ENCODE assay signal across 1 cellular context in genomic region chr2:158456309-158457066, GRCh38.
TF ChIP-seq lines count a peak whose summit lies in the region.

TSS of gene CCDC148 (minus strand) at chr2:158456753. CDS start at chr2:158456439, 314 bp downstream.
A gene with protein sequence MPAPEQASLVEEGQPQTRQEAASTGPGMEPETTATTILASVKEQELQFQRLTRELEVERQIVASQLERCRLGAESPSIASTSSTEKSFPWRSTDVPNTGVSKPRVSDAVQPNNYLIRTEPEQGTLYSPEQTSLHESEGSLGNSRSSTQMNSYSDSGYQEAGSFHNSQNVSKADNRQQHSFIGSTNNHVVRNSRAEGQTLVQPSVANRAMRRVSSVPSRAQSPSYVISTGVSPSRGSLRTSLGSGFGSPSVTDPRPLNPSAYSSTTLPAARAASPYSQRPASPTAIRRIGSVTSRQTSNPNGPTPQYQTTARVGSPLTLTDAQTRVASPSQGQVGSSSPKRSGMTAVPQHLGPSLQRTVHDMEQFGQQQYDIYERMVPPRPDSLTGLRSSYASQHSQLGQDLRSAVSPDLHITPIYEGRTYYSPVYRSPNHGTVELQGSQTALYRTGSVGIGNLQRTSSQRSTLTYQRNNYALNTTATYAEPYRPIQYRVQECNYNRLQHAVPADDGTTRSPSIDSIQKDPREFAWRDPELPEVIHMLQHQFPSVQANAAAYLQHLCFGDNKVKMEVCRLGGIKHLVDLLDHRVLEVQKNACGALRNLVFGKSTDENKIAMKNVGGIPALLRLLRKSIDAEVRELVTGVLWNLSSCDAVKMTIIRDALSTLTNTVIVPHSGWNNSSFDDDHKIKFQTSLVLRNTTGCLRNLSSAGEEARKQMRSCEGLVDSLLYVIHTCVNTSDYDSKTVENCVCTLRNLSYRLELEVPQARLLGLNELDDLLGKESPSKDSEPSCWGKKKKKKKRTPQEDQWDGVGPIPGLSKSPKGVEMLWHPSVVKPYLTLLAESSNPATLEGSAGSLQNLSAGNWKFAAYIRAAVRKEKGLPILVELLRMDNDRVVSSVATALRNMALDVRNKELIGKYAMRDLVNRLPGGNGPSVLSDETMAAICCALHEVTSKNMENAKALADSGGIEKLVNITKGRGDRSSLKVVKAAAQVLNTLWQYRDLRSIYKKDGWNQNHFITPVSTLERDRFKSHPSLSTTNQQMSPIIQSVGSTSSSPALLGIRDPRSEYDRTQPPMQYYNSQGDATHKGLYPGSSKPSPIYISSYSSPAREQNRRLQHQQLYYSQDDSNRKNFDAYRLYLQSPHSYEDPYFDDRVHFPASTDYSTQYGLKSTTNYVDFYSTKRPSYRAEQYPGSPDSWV (plus strand): TSS chr2:158456952. CDS start chr2:158533185, 76,233 bp downstream.

TF ChIP-seq in GM12878, 131 proteins besides CTCF, POLR2A, EP300 and RAD21 (continued from another document):
- TF ChIP-seq ATF7 (IDR thresholded peaks at IDR 0.05; ENCODE audit: low read depth) (peak; percentile 22; the same call in 1 of the 2 replicates), IKZF1 (conservative IDR thresholded peaks at IDR 0.05) (peak; percentile 26), SIX5 (IDR thresholded peaks at IDR 0.05; ENCODE audit: low read depth, low read length, severe bottlenecking) (no peak), ZNF622 (IDR thresholded peaks at IDR 0.05) (no peak), HDGF (IDR thresholded peaks at IDR 0.05) (peak; percentile 78; the same call in 1 of the 2 replicates), SIN3A (IDR thresholded peaks at IDR 0.05; ENCODE audit: low read depth, low read length) (0 out of 2 replicates have a peak, but pooled peaks have one; percentile 30), SUZ12 (IDR thresholded peaks at IDR 0.05; ENCODE audit: unreplicated experiment) (no peak), ELK1 (IDR thresholded peaks at IDR 0.05; ENCODE audit: low read depth, low read length) (no peak), NFYA (IDR thresholded peaks at IDR 0.05; ENCODE audit: borderline replicate concordance, low read depth, low read length) (no peak), MXI1 (IDR thresholded peaks at IDR 0.05; ENCODE audit: low read depth, low read length) (peak; percentile 79), BHLHE40 (IDR thresholded peaks at IDR 0.05; ENCODE audit: borderline replicate concordance in 1 of 2, low read depth in 2 of 2, low read length in 1 of 2) (peak in 1 of 2 experiments; percentile 47; a peak in 2 of 4 replicates), EED (IDR thresholded peaks at IDR 0.05; ENCODE audit: low read depth) (0 out of 2 replicates have a peak, but pooled peaks have one; percentile 22), ZBED1 (IDR thresholded peaks at IDR 0.05; ENCODE audit: borderline replicate concordance) (no peak), ZNF24 (IDR thresholded peaks at IDR 0.05) (no peak), MTA2 (IDR thresholded peaks at IDR 0.05; ENCODE audit: low read depth) (peak; percentile 51; the same call in 1 of the 2 replicates), POU2F2 (IDR thresholded peaks at IDR 0.05; ENCODE audit: borderline replicate concordance, low read depth, low read length) (no peak), CREB1 (IDR thresholded peaks at IDR 0.05; ENCODE audit: low read depth) (peak; percentile 47; the same call in 1 of the 2 replicates), BMI1 (IDR thresholded peaks at IDR 0.05; ENCODE audit: borderline replicate concordance) (peak; percentile 84; the same call in 1 of the 2 replicates), MEF2B (IDR thresholded peaks at IDR 0.05; ENCODE audit: partially characterized antibody, poor library complexity, severe bottlenecking) (peak; percentile 15), NBN (IDR thresholded peaks at IDR 0.05) (peak; percentile 43; the same call in 1 of the 2 replicates), RB1 (IDR thresholded peaks at IDR 0.05; ENCODE audit: borderline replicate concordance) (0 out of 2 replicates have a peak, but pooled peaks have one; percentile 78), LARP7 (IDR thresholded peaks at IDR 0.05) (0 out of 2 replicates have a peak, but pooled peaks have one; percentile 52), IKZF2 (IDR thresholded peaks at IDR 0.05) (peak in 1 of 2 experiments; percentile 24; a peak in 2 of 4 replicates), CBFB (IDR thresholded peaks at IDR 0.05; ENCODE audit: low read depth) (no peak), NR2C1 (IDR thresholded peaks at IDR 0.05) (peak; percentile 91), CHD4 (IDR thresholded peaks at IDR 0.05) (no peak), FOS (IDR thresholded peaks at IDR 0.05; ENCODE audit: borderline replicate concordance, extremely low read depth, insufficient read length) (peak; percentile 56), HDAC2 (IDR thresholded peaks at IDR 0.05) (no peak), MEF2A (IDR thresholded peaks at IDR 0.05; ENCODE audit: insufficient read depth, low read depth, low read length) (no peak), EZH2 (IDR thresholded peaks at IDR 0.05; ENCODE audit: borderline replicate concordance, control insufficient read depth, low read depth, low read length) (no peak), MYC (IDR thresholded peaks at IDR 0.05; ENCODE audit: insufficient read depth, insufficient read length, insufficient replicate concordance, low read length, severe bottlenecking) (no peak), CREM (IDR thresholded peaks at IDR 0.05; ENCODE audit: low read depth) (peak; percentile 21; the same call in 1 of the 2 replicates), MAX (IDR thresholded peaks at IDR 0.05; ENCODE audit: low read depth, low read length) (peak; percentile 52; the same call in 1 of the 2 replicates), FOXM1 (IDR thresholded peaks at IDR 0.05; ENCODE audit: low read depth, low read length) (no peak), WRNIP1 (IDR thresholded peaks at IDR 0.05; ENCODE audit: borderline replicate concordance, low read depth, low read length) (no peak), PAX5 (IDR thresholded peaks at IDR 0.05; ENCODE audit: borderline replicate concordance, low read depth, low read length) (0 out of 2 replicates have a peak, but pooled peaks have one; percentile 12), POLR2AphosphoS2 (IDR thresholded peaks at IDR 0.05; ENCODE audit: low read depth, low read length) (no peak), BCL3 (IDR thresholded peaks at IDR 0.05; ENCODE audit: borderline replicate concordance, insufficient read depth, low read depth, low read length, poor library complexity, severe bottlenecking) (no peak), TBL1XR1 (IDR thresholded peaks at IDR 0.05; ENCODE audit: low read depth, low read length) (0 out of 2 replicates have a peak, but pooled peaks have one; percentile 12), NR2F1 (conservative IDR thresholded peaks at IDR 0.05) (peak; percentile 96), NFXL1 (IDR thresholded peaks at IDR 0.05; ENCODE audit: borderline replicate concordance) (no peak), SREBF2 (IDR thresholded peaks at IDR 0.05; ENCODE audit: low read length) (no peak), SP1 (IDR thresholded peaks at IDR 0.05; ENCODE audit: low read depth, low read length) (peak; percentile 88), RUNX3 (IDR thresholded peaks at IDR 0.05; ENCODE audit: low read length) (peak; percentile 69), HCFC1 (IDR thresholded peaks at IDR 0.05; ENCODE audit: low read length) (no peak), EGR1 (IDR thresholded peaks at IDR 0.05; ENCODE audit: borderline replicate concordance in 1 of 2, low read depth in 2 of 2, low read length in 2 of 2) (peak in 1 of 2 experiments; percentile 40; a peak in 1 of 3 replicates), CHD2 (IDR thresholded peaks at IDR 0.05; ENCODE audit: borderline replicate concordance, low read depth, low read length) (peak; percentile 79), MTA3 (IDR thresholded peaks at IDR 0.05; ENCODE audit: borderline replicate concordance, low read length) (no peak)
- TF ChIP-seq, protein P1, sequence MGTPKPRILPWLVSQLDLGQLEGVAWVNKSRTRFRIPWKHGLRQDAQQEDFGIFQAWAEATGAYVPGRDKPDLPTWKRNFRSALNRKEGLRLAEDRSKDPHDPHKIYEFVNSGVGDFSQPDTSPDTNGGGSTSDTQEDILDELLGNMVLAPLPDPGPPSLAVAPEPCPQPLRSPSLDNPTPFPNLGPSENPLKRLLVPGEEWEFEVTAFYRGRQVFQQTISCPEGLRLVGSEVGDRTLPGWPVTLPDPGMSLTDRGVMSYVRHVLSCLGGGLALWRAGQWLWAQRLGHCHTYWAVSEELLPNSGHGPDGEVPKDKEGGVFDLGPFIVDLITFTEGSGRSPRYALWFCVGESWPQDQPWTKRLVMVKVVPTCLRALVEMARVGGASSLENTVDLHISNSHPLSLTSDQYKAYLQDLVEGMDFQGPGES (IDR thresholded peaks at IDR 0.05) = peak; percentile 58; the same call in 1 of the 2 replicates
- TF ChIP-seq, protein P2, sequence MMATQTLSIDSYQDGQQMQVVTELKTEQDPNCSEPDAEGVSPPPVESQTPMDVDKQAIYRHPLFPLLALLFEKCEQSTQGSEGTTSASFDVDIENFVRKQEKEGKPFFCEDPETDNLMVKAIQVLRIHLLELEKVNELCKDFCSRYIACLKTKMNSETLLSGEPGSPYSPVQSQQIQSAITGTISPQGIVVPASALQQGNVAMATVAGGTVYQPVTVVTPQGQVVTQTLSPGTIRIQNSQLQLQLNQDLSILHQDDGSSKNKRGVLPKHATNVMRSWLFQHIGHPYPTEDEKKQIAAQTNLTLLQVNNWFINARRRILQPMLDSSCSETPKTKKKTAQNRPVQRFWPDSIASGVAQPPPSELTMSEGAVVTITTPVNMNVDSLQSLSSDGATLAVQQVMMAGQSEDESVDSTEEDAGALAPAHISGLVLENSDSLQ (IDR thresholded peaks at IDR 0.05) = no peak
- TF ChIP-seq, protein P3, sequence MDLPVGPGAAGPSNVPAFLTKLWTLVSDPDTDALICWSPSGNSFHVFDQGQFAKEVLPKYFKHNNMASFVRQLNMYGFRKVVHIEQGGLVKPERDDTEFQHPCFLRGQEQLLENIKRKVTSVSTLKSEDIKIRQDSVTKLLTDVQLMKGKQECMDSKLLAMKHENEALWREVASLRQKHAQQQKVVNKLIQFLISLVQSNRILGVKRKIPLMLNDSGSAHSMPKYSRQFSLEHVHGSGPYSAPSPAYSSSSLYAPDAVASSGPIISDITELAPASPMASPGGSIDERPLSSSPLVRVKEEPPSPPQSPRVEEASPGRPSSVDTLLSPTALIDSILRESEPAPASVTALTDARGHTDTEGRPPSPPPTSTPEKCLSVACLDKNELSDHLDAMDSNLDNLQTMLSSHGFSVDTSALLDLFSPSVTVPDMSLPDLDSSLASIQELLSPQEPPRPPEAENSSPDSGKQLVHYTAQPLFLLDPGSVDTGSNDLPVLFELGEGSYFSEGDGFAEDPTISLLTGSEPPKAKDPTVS (IDR thresholded peaks at IDR 0.05; ENCODE audit: low read depth, low read length) = no peak
- TF ChIP-seq, protein P4, sequence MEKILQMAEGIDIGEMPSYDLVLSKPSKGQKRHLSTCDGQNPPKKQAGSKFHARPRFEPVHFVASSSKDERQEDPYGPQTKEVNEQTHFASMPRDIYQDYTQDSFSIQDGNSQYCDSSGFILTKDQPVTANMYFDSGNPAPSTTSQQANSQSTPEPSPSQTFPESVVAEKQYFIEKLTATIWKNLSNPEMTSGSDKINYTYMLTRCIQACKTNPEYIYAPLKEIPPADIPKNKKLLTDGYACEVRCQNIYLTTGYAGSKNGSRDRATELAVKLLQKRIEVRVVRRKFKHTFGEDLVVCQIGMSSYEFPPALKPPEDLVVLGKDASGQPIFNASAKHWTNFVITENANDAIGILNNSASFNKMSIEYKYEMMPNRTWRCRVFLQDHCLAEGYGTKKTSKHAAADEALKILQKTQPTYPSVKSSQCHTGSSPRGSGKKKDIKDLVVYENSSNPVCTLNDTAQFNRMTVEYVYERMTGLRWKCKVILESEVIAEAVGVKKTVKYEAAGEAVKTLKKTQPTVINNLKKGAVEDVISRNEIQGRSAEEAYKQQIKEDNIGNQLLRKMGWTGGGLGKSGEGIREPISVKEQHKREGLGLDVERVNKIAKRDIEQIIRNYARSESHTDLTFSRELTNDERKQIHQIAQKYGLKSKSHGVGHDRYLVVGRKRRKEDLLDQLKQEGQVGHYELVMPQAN (conservative IDR thresholded peaks at IDR 0.05) = peak; percentile 73
- TF ChIP-seq, protein P5, sequence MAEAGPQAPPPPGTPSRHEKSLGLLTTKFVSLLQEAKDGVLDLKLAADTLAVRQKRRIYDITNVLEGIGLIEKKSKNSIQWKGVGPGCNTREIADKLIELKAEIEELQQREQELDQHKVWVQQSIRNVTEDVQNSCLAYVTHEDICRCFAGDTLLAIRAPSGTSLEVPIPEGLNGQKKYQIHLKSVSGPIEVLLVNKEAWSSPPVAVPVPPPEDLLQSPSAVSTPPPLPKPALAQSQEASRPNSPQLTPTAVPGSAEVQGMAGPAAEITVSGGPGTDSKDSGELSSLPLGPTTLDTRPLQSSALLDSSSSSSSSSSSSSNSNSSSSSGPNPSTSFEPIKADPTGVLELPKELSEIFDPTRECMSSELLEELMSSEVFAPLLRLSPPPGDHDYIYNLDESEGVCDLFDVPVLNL (IDR thresholded peaks at IDR 0.05; ENCODE audit: low read depth, low read length) = peak; percentile 77
- TF ChIP-seq, protein P6, sequence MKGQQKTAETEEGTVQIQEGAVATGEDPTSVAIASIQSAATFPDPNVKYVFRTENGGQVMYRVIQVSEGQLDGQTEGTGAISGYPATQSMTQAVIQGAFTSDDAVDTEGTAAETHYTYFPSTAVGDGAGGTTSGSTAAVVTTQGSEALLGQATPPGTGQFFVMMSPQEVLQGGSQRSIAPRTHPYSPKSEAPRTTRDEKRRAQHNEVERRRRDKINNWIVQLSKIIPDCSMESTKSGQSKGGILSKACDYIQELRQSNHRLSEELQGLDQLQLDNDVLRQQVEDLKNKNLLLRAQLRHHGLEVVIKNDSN (IDR thresholded peaks at IDR 0.05; ENCODE audit: borderline replicate concordance, extremely low read length, insufficient read depth, low read depth, low read length) = no peak
TF ChIP-seq in GM12878: peak in this region for 30.
